Comparison of ENCODE assay signal across 7 cellular contexts in genomic region chr12:62933220-62933870, GRCh38. TPM values are rescaled to one million over a fixed set of nuclear protein-coding genes. Genes with fewer than 3 reads are reported as not detected.
DNase-seq lines count a peak whose midpoint lies in the region; ATAC-seq and TF ChIP-seq lines count a peak whose summit lies in the region.

No MANE protein-coding gene starts in this region.

- in situ Hi-C loops in GM13977 (cut with MboI; ENCODE audit: low pct_unique_long_range_greater_than_20kb, low sequenced_read_pairs, unreplicated experiment), result no loop called here

- peaks cover 8% of the 10 kb centered on the region for H3K4me1 Mint-ChIP-seq in stimulated activated effector memory CD8-positive, alpha-beta T cell treated with anti-CD3 and anti-CD28 coated beads, Interleukin-12 subunit alpha, Interleukin-12 subunit beta, amount 100 ng/mL, for 72 hours

- peak overlapping the region; percentile 72 for H3K4me3 Mint-ChIP-seq in stimulated activated effector memory CD8-positive, alpha-beta T cell treated with anti-CD3 and anti-CD28 coated beads, Interleukin-12 subunit alpha, Interleukin-12 subunit beta, amount 100 ng/mL, for 72 hours

- no peaks in the 10 kb centered on the region for H3K36me3 Mint-ChIP-seq in stimulated activated effector memory CD8-positive, alpha-beta T cell treated with anti-CD3 and anti-CD28 coated beads, Interleukin-12 subunit alpha, Interleukin-12 subunit beta, amount 100 ng/mL, for 72 hours

- H3K9me3 Mint-ChIP-seq in stimulated activated effector memory CD8-positive, alpha-beta T cell treated with anti-CD3 and anti-CD28 coated beads, Interleukin-12 subunit alpha, Interleukin-12 subunit beta, amount 100 ng/mL, for 72 hours, result no peaks in the 10 kb centered on the region

- no peak for ATAC-seq in stimulated activated effector memory CD8-positive, alpha-beta T cell treated with anti-CD3 and anti-CD28 coated beads, Interleukin-12 subunit alpha, Interleukin-12 subunit beta, amount 100 ng/mL, for 72 hours

- DNase-seq in GM13977 (ENCODE audit: low spot score) (peak; percentile 21), NCI-H2227 (lab: John Stamatoyannopoulos, UW; ENCODE audit: unreplicated experiment) (peak; percentile 88), cardiac fibroblast (ENCODE audit: low read depth in 2 of 2) (peak in 1 of 2 donors; percentile 5), kidney glomerular epithelial cell (lab: John Stamatoyannopoulos, UW) (peak; percentile 63), mesenteric fat pad (ENCODE audit: low spot score) (no peak), NCI-H1694 (lab: John Stamatoyannopoulos, UW) (no peak)
- DNase-seq in stimulated activated effector memory CD8-positive, alpha-beta T cell treated with anti-CD3 and anti-CD28 coated beads, Interleukin-12 subunit alpha, Interleukin-12 subunit beta, amount 100 ng/mL, for 72 hours (ENCODE audit: low spot score in 2 of 2), result no peak

- H3K27ac Mint-ChIP-seq in stimulated activated effector memory CD8-positive, alpha-beta T cell treated with anti-CD3 and anti-CD28 coated beads, Interleukin-12 subunit alpha, Interleukin-12 subunit beta, amount 100 ng/mL, for 72 hours, result no peak overlapping the region

- TF ChIP-seq CTCF in GM13977 (IDR thresholded peaks at IDR 0.05; ENCODE audit: extremely low read depth, insufficient read depth, missing control alignments), result no peak
- TF ChIP-seq CTCF in cardiac fibroblast (IDR thresholded peaks at IDR 0.05; ENCODE audit: low read depth, low read length), result no peak

- H3K4me3 ChIP-seq in cardiac fibroblast (replicated peaks in 1 of 2; ENCODE audit: low read depth in 2 of 2, low read length in 2 of 2), result peak overlapping the region; percentile 67 to 69

RNA-seq across cellular contexts. Expression of gene PPM1H, which starts 1.6 kb away (rescaled TPM):
- 5.1 TPM for total RNA-seq in mesenteric fat pad

Comparison
In these comparisons a context has a peak if more than half of its experiments do, and no peak if none do; other contexts are left out.
1. DNase-seq: peak in GM13977 (single experiment), NCI-H2227 (single experiment) and kidney glomerular epithelial cell (single experiment); none in stimulated activated effector memory CD8-positive, alpha-beta T cell treated with anti-CD3 and anti-CD28 coated beads, Interleukin-12 subunit alpha, Interleukin-12 subunit beta, amount 100 ng/mL, for 72 hours (0 of 2), mesenteric fat pad (single experiment) and NCI-H1694 (single experiment).